Comparison of ENCODE assay signal across 22 cellular contexts in genomic region chr11:78255919-78256318, GRCh38.
"Had no signal": no experiment of that assay in that cellular context is flagged by ENCODE, and none has a peak within 500 bp of the region (broad histone marks: within the 10 kb centered on the region; RNA-seq: fewer than 3 reads in every experiment).

No MANE protein-coding gene starts in this region.

- ATAC-seq: activated CD4-positive, CD25-positive, alpha-beta regulatory T cell treated with anti-CD3 and anti-CD28 coated beads, Interleukin-2, amount 50 U/mL, for 24 hours; activated T-cell treated with anti-CD3 and anti-CD28 coated beads, Interleukin-2, amount 50 U/mL, for 72 hours; gastroesophageal sphincter; left colon; naive thymus-derived CD8-positive, alpha-beta T cell; stimulated activated naive CD8-positive, alpha-beta T cell treated with anti-CD3 and anti-CD28 coated beads, Interleukin-15, amount 100 ng/mL, for 72 hours had no signal

- H3K36me3 Mint-ChIP-seq: naive thymus-derived CD8-positive, alpha-beta T cell had no signal

- H3K4me3 Mint-ChIP-seq: activated CD4-positive, alpha-beta memory T cell treated with anti-CD3 and anti-CD28 coated beads, Interleukin-2, amount 10 ng/mL, durations not matched to agents 7 days and 5 days; activated CD4-positive, alpha-beta T cell treated with anti-CD3 and anti-CD28 coated beads, Interleukin-2, amount 10 ng/mL, durations not matched to agents 24 days and 14 days; activated naive CD4-positive, alpha-beta T cell treated with anti-CD3 and anti-CD28 coated beads for 36 hours; activated T-cell treated with anti-CD3 and anti-CD28 coated beads, Interleukin-2, amount 50 U/mL, for 72 hours; endodermal cell; mesothelial cell of epicardium; naive thymus-derived CD8-positive, alpha-beta T cell; stimulated activated naive CD8-positive, alpha-beta T cell treated with anti-CD3 and anti-CD28 coated beads, Interleukin-15, amount 100 ng/mL, for 72 hours; T-helper 2 cell treated with Interferon-gamma antibody and Interleukin-4, amounts not matched to agents 5 μg/mL and 100 μg/mL, for 36 hours had no signal

- H3K27me3 Mint-ChIP-seq: activated CD4-positive, alpha-beta memory T cell treated with anti-CD3 and anti-CD28 coated beads, Interleukin-2, amount 10 ng/mL, durations not matched to agents 7 days and 5 days; activated CD4-positive, alpha-beta T cell treated with anti-CD3 and anti-CD28 coated beads, Interleukin-2, amount 10 ng/mL, durations not matched to agents 24 days and 14 days; stimulated activated naive CD8-positive, alpha-beta T cell treated with anti-CD3 and anti-CD28 coated beads, Interleukin-15, amount 100 ng/mL, for 72 hours had no signal

- H3K4me1 Mint-ChIP-seq: stimulated activated naive CD8-positive, alpha-beta T cell treated with anti-CD3 and anti-CD28 coated beads, Interleukin-15, amount 100 ng/mL, for 72 hours had no signal

- DNase-seq: activated CD4-positive, alpha-beta memory T cell treated with anti-CD3 and anti-CD28 coated beads, Interleukin-2, amount 10 ng/mL, durations not matched to agents 7 days and 5 days; activated CD4-positive, alpha-beta T cell treated with anti-CD3 and anti-CD28 coated beads, Interleukin-2, amount 10 ng/mL, durations not matched to agents 24 days and 14 days; activated effector memory CD4-positive, alpha-beta T cell treated with Interleukin-2 at 50 U/mL for 16 hours; activated naive CD4-positive, alpha-beta T cell treated with anti-CD3 and anti-CD28 coated beads for 36 hours; activated T-cell treated with anti-CD3 and anti-CD28 coated beads, Interleukin-2, amount 50 U/mL, for 72 hours; amygdala; cerebellar nuclear complex; endodermal cell; heart left ventricle; islet precursor cell; left colon; naive thymus-derived CD8-positive, alpha-beta T cell; stimulated activated CD4-positive, alpha-beta T cell treated with anti-CD3 and anti-CD28 coated beads, Interleukin-1b, Interleukin-23, amount 100 ng/mL, for 48 hours; stimulated activated naive CD8-positive, alpha-beta T cell treated with anti-CD3 and anti-CD28 coated beads, Interleukin-15, amount 100 ng/mL, for 72 hours had no signal

- H3K27me3 ChIP-seq: gastroesophageal sphincter, heart left ventricle, suprapubic skin had no signal

- H3K4me1 ChIP-seq: prostate gland had no signal

- H3K9me3 ChIP-seq: gastroesophageal sphincter, heart left ventricle, prostate gland, suprapubic skin had no signal

- H3K36me3 ChIP-seq: gastroesophageal sphincter, heart left ventricle, prostate gland, suprapubic skin had no signal

- H3K4me3 ChIP-seq: coronary artery, gastroesophageal sphincter, heart left ventricle, prostate gland, suprapubic skin had no signal

- H3K27ac Mint-ChIP-seq: activated CD4-positive, alpha-beta memory T cell treated with anti-CD3 and anti-CD28 coated beads, Interleukin-2, amount 10 ng/mL, durations not matched to agents 7 days and 5 days; activated CD4-positive, alpha-beta T cell treated with anti-CD3 and anti-CD28 coated beads, Interleukin-2, amount 10 ng/mL, durations not matched to agents 24 days and 14 days; activated naive CD4-positive, alpha-beta T cell treated with anti-CD3 and anti-CD28 coated beads for 36 hours; endodermal cell; naive thymus-derived CD8-positive, alpha-beta T cell; stimulated activated naive CD8-positive, alpha-beta T cell treated with anti-CD3 and anti-CD28 coated beads, Interleukin-15, amount 100 ng/mL, for 72 hours; T-helper 2 cell treated with Interferon-gamma antibody and Interleukin-4, amounts not matched to agents 5 μg/mL and 100 μg/mL, for 36 hours had no signal

- H3K9me3 Mint-ChIP-seq: activated CD4-positive, alpha-beta memory T cell treated with anti-CD3 and anti-CD28 coated beads, Interleukin-2, amount 10 ng/mL, durations not matched to agents 7 days and 5 days; activated CD4-positive, alpha-beta T cell treated with anti-CD3 and anti-CD28 coated beads, Interleukin-2, amount 10 ng/mL, durations not matched to agents 24 days and 14 days; activated naive CD4-positive, alpha-beta T cell treated with anti-CD3 and anti-CD28 coated beads for 36 hours; activated T-cell treated with anti-CD3 and anti-CD28 coated beads, Interleukin-2, amount 50 U/mL, for 72 hours; endodermal cell; mesothelial cell of epicardium; naive thymus-derived CD8-positive, alpha-beta T cell; stimulated activated naive CD8-positive, alpha-beta T cell treated with anti-CD3 and anti-CD28 coated beads, Interleukin-15, amount 100 ng/mL, for 72 hours; T-helper 2 cell treated with Interferon-gamma antibody and Interleukin-4, amounts not matched to agents 5 μg/mL and 100 μg/mL, for 36 hours had no signal

- H3K27ac ChIP-seq: prostate gland, suprapubic skin, VCaP had no signal
